In the genomic region with DNA sequence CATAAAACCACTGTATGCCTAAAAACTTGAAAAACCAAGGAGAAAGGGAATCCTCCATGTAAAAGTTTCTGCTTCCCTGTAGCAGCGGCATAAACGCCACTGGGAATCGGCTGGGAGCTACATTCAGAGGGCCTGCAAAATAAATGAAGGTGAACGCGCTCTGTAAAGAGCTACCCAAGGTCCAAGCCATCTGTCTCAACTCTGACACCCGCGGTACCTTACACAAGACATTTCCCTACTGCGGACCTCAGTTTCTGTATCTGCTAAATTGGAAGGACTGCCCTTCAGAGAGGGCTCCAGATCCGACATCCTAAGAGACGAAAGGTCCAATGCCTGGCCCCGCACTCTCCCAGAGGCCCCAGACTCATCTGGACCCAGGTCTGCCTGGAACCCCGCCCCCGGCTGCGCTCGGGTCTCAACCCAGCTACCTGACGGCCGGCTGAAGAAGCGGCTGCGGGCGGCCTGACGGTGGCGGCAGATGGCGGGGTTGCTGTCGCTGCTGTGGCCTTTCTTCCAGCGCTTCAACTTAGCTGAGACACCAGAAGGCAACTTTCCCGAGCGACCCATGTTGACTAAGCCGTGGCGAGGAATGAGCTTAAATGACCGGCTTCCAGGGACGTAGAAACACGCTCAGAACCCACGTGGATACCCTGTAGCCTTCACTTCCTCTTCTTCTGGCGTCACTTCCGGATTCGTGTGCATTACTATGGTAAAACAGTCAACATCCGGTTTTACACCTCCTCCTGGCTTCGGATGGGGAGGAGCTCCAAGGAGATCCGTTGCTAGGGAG, we compare ENCODE assay signal across 1 cellular context.
TF ChIP-seq lines count a peak whose summit lies in the region.

A gene with protein sequence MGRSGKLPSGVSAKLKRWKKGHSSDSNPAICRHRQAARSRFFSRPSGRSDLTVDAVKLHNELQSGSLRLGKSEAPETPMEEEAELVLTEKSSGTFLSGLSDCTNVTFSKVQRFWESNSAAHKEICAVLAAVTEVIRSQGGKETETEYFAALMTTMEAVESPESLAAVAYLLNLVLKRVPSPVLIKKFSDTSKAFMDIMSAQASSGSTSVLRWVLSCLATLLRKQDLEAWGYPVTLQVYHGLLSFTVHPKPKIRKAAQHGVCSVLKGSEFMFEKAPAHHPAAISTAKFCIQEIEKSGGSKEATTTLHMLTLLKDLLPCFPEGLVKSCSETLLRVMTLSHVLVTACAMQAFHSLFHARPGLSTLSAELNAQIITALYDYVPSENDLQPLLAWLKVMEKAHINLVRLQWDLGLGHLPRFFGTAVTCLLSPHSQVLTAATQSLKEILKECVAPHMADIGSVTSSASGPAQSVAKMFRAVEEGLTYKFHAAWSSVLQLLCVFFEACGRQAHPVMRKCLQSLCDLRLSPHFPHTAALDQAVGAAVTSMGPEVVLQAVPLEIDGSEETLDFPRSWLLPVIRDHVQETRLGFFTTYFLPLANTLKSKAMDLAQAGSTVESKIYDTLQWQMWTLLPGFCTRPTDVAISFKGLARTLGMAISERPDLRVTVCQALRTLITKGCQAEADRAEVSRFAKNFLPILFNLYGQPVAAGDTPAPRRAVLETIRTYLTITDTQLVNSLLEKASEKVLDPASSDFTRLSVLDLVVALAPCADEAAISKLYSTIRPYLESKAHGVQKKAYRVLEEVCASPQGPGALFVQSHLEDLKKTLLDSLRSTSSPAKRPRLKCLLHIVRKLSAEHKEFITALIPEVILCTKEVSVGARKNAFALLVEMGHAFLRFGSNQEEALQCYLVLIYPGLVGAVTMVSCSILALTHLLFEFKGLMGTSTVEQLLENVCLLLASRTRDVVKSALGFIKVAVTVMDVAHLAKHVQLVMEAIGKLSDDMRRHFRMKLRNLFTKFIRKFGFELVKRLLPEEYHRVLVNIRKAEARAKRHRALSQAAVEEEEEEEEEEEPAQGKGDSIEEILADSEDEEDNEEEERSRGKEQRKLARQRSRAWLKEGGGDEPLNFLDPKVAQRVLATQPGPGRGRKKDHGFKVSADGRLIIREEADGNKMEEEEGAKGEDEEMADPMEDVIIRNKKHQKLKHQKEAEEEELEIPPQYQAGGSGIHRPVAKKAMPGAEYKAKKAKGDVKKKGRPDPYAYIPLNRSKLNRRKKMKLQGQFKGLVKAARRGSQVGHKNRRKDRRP (N-terminal part only) (minus strand): TSS at position 676 of the 790 bp plus-strand sequence. CDS start 109 bp downstream, at position 567.

TF ChIP-seq in H1, 55 proteins besides CTCF, POLR2A, EP300 and RAD21:
- no peak for TF ChIP-seq CBX8 (IDR thresholded peaks at IDR 0.05; ENCODE audit: borderline replicate concordance, low read depth, low read length)
- no peak for TF ChIP-seq KDM1A (IDR thresholded peaks at IDR 0.05; ENCODE audit: borderline replicate concordance, low read length)
- no peak for TF ChIP-seq CEBPB (IDR thresholded peaks at IDR 0.05; ENCODE audit: low read depth, low read length)
- TF ChIP-seq HDAC2 (IDR thresholded peaks at IDR 0.05; ENCODE audit: borderline replicate concordance in 1 of 2, low read depth in 2 of 2, low read length in 2 of 2), result peak in 1 of 2 experiments; percentile 100; a peak in 2 of 4 replicates
- TF ChIP-seq CREB1 (IDR thresholded peaks at IDR 0.05), result peak; percentile 93
- no peak for TF ChIP-seq BRCA1 (IDR thresholded peaks at IDR 0.05; ENCODE audit: low read depth, low read length)
- peak; percentile 71 for TF ChIP-seq POLR2AphosphoS5 (IDR thresholded peaks at IDR 0.05; ENCODE audit: low read depth, low read length)
- TF ChIP-seq GABPA (IDR thresholded peaks at IDR 0.05; ENCODE audit: borderline replicate concordance, insufficient read depth, low read length), result peak; percentile 90; the same call in 1 of the 2 replicates
- peak; percentile 53 for TF ChIP-seq KDM4A (IDR thresholded peaks at IDR 0.05; ENCODE audit: low read depth, low read length, severe bottlenecking)
- TF ChIP-seq NANOG (IDR thresholded peaks at IDR 0.05; ENCODE audit: insufficient read depth, low read depth, low read length, poor library complexity, severe bottlenecking), result no peak
- no peak for TF ChIP-seq EGR1 (IDR thresholded peaks at IDR 0.05; ENCODE audit: borderline replicate concordance, low read depth, low read length)
- TF ChIP-seq FOSL1 (IDR thresholded peaks at IDR 0.05; ENCODE audit: insufficient read depth, low read depth, low read length), result no peak
- peak; percentile 99 for TF ChIP-seq SAP30 (IDR thresholded peaks at IDR 0.05; ENCODE audit: insufficient read depth, insufficient replicate concordance, low read length)
- TF ChIP-seq JUN (IDR thresholded peaks at IDR 0.05; ENCODE audit: low read depth, low read length), result no peak
- no peak for TF ChIP-seq GTF2F1 (IDR thresholded peaks at IDR 0.05; ENCODE audit: borderline replicate concordance, low read depth, low read length)
- no peak for TF ChIP-seq RBBP5 (IDR thresholded peaks at IDR 0.05; ENCODE audit: borderline replicate concordance, low read depth, low read length)
- TF ChIP-seq CHD1 (IDR thresholded peaks at IDR 0.05; ENCODE audit: low read depth, low read length), result no peak
- TF ChIP-seq, protein P1, sequence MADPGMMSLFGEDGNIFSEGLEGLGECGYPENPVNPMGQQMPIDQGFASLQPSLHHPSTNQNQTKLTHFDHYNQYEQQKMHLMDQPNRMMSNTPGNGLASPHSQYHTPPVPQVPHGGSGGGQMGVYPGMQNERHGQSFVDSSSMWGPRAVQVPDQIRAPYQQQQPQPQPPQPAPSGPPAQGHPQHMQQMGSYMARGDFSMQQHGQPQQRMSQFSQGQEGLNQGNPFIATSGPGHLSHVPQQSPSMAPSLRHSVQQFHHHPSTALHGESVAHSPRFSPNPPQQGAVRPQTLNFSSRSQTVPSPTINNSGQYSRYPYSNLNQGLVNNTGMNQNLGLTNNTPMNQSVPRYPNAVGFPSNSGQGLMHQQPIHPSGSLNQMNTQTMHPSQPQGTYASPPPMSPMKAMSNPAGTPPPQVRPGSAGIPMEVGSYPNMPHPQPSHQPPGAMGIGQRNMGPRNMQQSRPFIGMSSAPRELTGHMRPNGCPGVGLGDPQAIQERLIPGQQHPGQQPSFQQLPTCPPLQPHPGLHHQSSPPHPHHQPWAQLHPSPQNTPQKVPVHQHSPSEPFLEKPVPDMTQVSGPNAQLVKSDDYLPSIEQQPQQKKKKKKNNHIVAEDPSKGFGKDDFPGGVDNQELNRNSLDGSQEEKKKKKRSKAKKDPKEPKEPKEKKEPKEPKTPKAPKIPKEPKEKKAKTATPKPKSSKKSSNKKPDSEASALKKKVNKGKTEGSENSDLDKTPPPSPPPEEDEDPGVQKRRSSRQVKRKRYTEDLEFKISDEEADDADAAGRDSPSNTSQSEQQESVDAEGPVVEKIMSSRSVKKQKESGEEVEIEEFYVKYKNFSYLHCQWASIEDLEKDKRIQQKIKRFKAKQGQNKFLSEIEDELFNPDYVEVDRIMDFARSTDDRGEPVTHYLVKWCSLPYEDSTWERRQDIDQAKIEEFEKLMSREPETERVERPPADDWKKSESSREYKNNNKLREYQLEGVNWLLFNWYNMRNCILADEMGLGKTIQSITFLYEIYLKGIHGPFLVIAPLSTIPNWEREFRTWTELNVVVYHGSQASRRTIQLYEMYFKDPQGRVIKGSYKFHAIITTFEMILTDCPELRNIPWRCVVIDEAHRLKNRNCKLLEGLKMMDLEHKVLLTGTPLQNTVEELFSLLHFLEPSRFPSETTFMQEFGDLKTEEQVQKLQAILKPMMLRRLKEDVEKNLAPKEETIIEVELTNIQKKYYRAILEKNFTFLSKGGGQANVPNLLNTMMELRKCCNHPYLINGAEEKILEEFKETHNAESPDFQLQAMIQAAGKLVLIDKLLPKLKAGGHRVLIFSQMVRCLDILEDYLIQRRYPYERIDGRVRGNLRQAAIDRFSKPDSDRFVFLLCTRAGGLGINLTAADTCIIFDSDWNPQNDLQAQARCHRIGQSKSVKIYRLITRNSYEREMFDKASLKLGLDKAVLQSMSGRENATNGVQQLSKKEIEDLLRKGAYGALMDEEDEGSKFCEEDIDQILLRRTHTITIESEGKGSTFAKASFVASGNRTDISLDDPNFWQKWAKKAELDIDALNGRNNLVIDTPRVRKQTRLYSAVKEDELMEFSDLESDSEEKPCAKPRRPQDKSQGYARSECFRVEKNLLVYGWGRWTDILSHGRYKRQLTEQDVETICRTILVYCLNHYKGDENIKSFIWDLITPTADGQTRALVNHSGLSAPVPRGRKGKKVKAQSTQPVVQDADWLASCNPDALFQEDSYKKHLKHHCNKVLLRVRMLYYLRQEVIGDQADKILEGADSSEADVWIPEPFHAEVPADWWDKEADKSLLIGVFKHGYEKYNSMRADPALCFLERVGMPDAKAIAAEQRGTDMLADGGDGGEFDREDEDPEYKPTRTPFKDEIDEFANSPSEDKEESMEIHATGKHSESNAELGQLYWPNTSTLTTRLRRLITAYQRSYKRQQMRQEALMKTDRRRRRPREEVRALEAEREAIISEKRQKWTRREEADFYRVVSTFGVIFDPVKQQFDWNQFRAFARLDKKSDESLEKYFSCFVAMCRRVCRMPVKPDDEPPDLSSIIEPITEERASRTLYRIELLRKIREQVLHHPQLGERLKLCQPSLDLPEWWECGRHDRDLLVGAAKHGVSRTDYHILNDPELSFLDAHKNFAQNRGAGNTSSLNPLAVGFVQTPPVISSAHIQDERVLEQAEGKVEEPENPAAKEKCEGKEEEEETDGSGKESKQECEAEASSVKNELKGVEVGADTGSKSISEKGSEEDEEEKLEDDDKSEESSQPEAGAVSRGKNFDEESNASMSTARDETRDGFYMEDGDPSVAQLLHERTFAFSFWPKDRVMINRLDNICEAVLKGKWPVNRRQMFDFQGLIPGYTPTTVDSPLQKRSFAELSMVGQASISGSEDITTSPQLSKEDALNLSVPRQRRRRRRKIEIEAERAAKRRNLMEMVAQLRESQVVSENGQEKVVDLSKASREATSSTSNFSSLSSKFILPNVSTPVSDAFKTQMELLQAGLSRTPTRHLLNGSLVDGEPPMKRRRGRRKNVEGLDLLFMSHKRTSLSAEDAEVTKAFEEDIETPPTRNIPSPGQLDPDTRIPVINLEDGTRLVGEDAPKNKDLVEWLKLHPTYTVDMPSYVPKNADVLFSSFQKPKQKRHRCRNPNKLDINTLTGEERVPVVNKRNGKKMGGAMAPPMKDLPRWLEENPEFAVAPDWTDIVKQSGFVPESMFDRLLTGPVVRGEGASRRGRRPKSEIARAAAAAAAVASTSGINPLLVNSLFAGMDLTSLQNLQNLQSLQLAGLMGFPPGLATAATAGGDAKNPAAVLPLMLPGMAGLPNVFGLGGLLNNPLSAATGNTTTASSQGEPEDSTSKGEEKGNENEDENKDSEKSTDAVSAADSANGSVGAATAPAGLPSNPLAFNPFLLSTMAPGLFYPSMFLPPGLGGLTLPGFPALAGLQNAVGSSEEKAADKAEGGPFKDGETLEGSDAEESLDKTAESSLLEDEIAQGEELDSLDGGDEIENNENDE (IDR thresholded peaks at IDR 0.05; ENCODE audit: insufficient replicate concordance, low read length), result no peak
- TF ChIP-seq SP4 (IDR thresholded peaks at IDR 0.05; ENCODE audit: low read length), result no peak; the same call in 1 of the 2 replicates
- no peak for TF ChIP-seq ZNF274 (IDR thresholded peaks at IDR 0.05; ENCODE audit: borderline replicate concordance, extremely low read depth, low read length)
- TF ChIP-seq JUND (IDR thresholded peaks at IDR 0.05; ENCODE audit: low read length), result no peak
- no peak for TF ChIP-seq POU5F1 (IDR thresholded peaks at IDR 0.05; ENCODE audit: low read depth, low read length)
- TF ChIP-seq RNF2 (IDR thresholded peaks at IDR 0.05; ENCODE audit: borderline replicate concordance, low read depth, low read length, missing control alignments, poor library complexity, severe bottlenecking), result no peak
- peak; percentile 78 for TF ChIP-seq PHF8 (conservative IDR thresholded peaks at IDR 0.05; ENCODE audit: low read depth, low read length)
- TF ChIP-seq, protein P2, sequence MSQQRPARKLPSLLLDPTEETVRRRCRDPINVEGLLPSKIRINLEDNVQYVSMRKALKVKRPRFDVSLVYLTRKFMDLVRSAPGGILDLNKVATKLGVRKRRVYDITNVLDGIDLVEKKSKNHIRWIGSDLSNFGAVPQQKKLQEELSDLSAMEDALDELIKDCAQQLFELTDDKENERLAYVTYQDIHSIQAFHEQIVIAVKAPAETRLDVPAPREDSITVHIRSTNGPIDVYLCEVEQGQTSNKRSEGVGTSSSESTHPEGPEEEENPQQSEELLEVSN (IDR thresholded peaks at IDR 0.05), result no peak
- TF ChIP-seq TEAD4 (IDR thresholded peaks at IDR 0.05; ENCODE audit: low read depth, low read length), result no peak
- peak; percentile 98 for TF ChIP-seq SIN3A (conservative IDR thresholded peaks at IDR 0.05 in 1 of 2, IDR thresholded peaks at IDR 0.05 in 1 of 2; ENCODE audit: low read depth in 1 of 2, low read length in 2 of 2)
- TF ChIP-seq MAFK (IDR thresholded peaks at IDR 0.05; ENCODE audit: low read depth, low read length), result no peak
- peak; percentile 66 for TF ChIP-seq TAF1 (IDR thresholded peaks at IDR 0.05; ENCODE audit: low read depth, low read length)
- TF ChIP-seq, protein P3, sequence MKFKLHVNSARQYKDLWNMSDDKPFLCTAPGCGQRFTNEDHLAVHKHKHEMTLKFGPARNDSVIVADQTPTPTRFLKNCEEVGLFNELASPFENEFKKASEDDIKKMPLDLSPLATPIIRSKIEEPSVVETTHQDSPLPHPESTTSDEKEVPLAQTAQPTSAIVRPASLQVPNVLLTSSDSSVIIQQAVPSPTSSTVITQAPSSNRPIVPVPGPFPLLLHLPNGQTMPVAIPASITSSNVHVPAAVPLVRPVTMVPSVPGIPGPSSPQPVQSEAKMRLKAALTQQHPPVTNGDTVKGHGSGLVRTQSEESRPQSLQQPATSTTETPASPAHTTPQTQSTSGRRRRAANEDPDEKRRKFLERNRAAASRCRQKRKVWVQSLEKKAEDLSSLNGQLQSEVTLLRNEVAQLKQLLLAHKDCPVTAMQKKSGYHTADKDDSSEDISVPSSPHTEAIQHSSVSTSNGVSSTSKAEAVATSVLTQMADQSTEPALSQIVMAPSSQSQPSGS (IDR thresholded peaks at IDR 0.05; ENCODE audit: low read length), result 0 out of 2 replicates have a peak, but pooled peaks have one; percentile 65
- TF ChIP-seq CHD2 (IDR thresholded peaks at IDR 0.05; ENCODE audit: low read length), result no peak
- TF ChIP-seq, protein P4, sequence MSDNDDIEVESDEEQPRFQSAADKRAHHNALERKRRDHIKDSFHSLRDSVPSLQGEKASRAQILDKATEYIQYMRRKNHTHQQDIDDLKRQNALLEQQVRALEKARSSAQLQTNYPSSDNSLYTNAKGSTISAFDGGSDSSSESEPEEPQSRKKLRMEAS (IDR thresholded peaks at IDR 0.05), result peak; percentile 97
- no peak for TF ChIP-seq HDAC6 (IDR thresholded peaks at IDR 0.05; ENCODE audit: low read depth, low read length)
- TF ChIP-seq TBP (IDR thresholded peaks at IDR 0.05; ENCODE audit: low read depth, low read length), result peak; percentile 70
- TF ChIP-seq ASH2L (IDR thresholded peaks at IDR 0.05; ENCODE audit: low read length), result peak; percentile 61
